16 cellular contexts compared by ENCODE assay signal in genomic region chr6:3323696-3324261, GRCh38.
DNase-seq lines count a peak whose midpoint lies in the region; ATAC-seq and TF ChIP-seq lines count a peak whose summit lies in the region.
"Had no signal": no experiment of that assay in that cellular context is flagged by ENCODE, and none has a peak within 500 bp of the region (broad histone marks: within the 10 kb centered on the region; RNA-seq: fewer than 3 reads in every experiment).

No MANE protein-coding gene starts in this region.

- H3K4me2 ChIP-seq in PC-9, result no peak overlapping the region

- peaks cover 23% of the 10 kb centered on the region for H3K4me1 Mint-ChIP-seq in stimulated activated effector memory CD8-positive, alpha-beta T cell treated with anti-CD3 and anti-CD28 coated beads, Interleukin-12 subunit alpha, Interleukin-12 subunit beta, amount 100 ng/mL, for 72 hours

- no peaks in the 10 kb centered on the region for H4K20me1 ChIP-seq in PC-9 (ENCODE audit: insufficient read depth)

- H3K27ac Mint-ChIP-seq in stimulated activated effector memory CD8-positive, alpha-beta T cell treated with anti-CD3 and anti-CD28 coated beads, Interleukin-12 subunit alpha, Interleukin-12 subunit beta, amount 100 ng/mL, for 72 hours, result peak overlapping the region; percentile 67
- H3K27ac Mint-ChIP-seq: activated CD8-positive, alpha-beta memory T cell treated with anti-CD3 and anti-CD28 coated beads, Interleukin-2, amount 10 ng/mL, durations not matched to agents 7 days and 5 days; CD14-positive monocyte had no signal

- peaks cover under 1% of the 10 kb centered on the region for H3K36me3 Mint-ChIP-seq in stimulated activated effector memory CD8-positive, alpha-beta T cell treated with anti-CD3 and anti-CD28 coated beads, Interleukin-12 subunit alpha, Interleukin-12 subunit beta, amount 100 ng/mL, for 72 hours
- H3K36me3 Mint-ChIP-seq: activated CD8-positive, alpha-beta memory T cell treated with anti-CD3 and anti-CD28 coated beads, Interleukin-2, amount 10 ng/mL, durations not matched to agents 7 days and 5 days; CD14-positive monocyte had no signal

- peaks cover 18% of the 10 kb centered on the region for H3K4me1 ChIP-seq in SJCRH30
- H3K4me1 ChIP-seq in PC-9 (replicated peaks; ENCODE audit: insufficient read depth), result no peaks in the 10 kb centered on the region

- BruUV-seq in PC-9 (replicated peaks; lab: Mats Ljungman, UMichigan), result no TSS peak

- H3K27me3 ChIP-seq in SJCRH30, result no peaks in the 10 kb centered on the region
- no peaks in the 10 kb centered on the region for H3K27me3 ChIP-seq in PC-9 (ENCODE audit: insufficient read depth, low read depth)

- no peak overlapping the region for H2AFZ ChIP-seq in PC-9

- no peaks in the 10 kb centered on the region for H3K9me2 ChIP-seq in PC-9 (ENCODE audit: insufficient read depth)

- no peak overlapping the region for H3K4me3 Mint-ChIP-seq in stimulated activated effector memory CD8-positive, alpha-beta T cell treated with anti-CD3 and anti-CD28 coated beads, Interleukin-12 subunit alpha, Interleukin-12 subunit beta, amount 100 ng/mL, for 72 hours
- H3K4me3 Mint-ChIP-seq: activated CD8-positive, alpha-beta memory T cell treated with anti-CD3 and anti-CD28 coated beads, Interleukin-2, amount 10 ng/mL, durations not matched to agents 7 days and 5 days; CD14-positive monocyte had no signal

- CTCF ChIA-PET in PC-9 (lab: Charles Lee), result no interaction called here

- no peak for TF ChIP-seq CTCF in PC-9 (conservative IDR thresholded peaks at IDR 0.05)

- ATAC-seq in stimulated activated effector memory CD8-positive, alpha-beta T cell treated with anti-CD3 and anti-CD28 coated beads, Interleukin-12 subunit alpha, Interleukin-12 subunit beta, amount 100 ng/mL, for 72 hours, result no peak
- ATAC-seq in GM21390 (IDR thresholded peaks at IDR 0.05; ENCODE audit: unreplicated experiment) (no peak), GM19395 (IDR thresholded peaks at IDR 0.05; ENCODE audit: unreplicated experiment) (no peak), HG03097 (IDR thresholded peaks at IDR 0.05; ENCODE audit: low FRiP score, unreplicated experiment) (no peak)

- no peak for DNase-seq in SJCRH30
- peak; percentile 75 for DNase-seq in dermis blood vessel endothelial cell
- peak; percentile 8 to 77 for DNase-seq in lung microvascular endothelial cell (ENCODE audit: low read depth in 2 of 2)
- no peak for DNase-seq in stimulated activated effector memory CD8-positive, alpha-beta T cell treated with anti-CD3 and anti-CD28 coated beads, Interleukin-12 subunit alpha, Interleukin-12 subunit beta, amount 100 ng/mL, for 72 hours (ENCODE audit: low spot score in 2 of 2)
- no peak for DNase-seq in PC-9
- DNase-seq: activated CD8-positive, alpha-beta memory T cell treated with anti-CD3 and anti-CD28 coated beads, Interleukin-2, amount 10 ng/mL, durations not matched to agents 7 days and 5 days; activated gamma-delta T cell treated with Interleukin-2 at 50 U/mL for 16 hours; NCI-H1092 treated with DMSO at 0.1 percent for 48 hours; occipital lobe; SW 1271 had no signal

- intact Hi-C loops in PC-9 (cut with micrococcal nuclease; ENCODE audit: unreplicated experiment), result no loop called here

- H3K27ac ChIP-seq in SJCRH30, result peak overlapping the region; percentile 84
- no peak overlapping the region for H3K27ac ChIP-seq in PC-9
- H3K27ac ChIP-seq: epithelial cell of prostate had no signal

- no peaks in the 10 kb centered on the region for H3K9me3 Mint-ChIP-seq in stimulated activated effector memory CD8-positive, alpha-beta T cell treated with anti-CD3 and anti-CD28 coated beads, Interleukin-12 subunit alpha, Interleukin-12 subunit beta, amount 100 ng/mL, for 72 hours

- no peaks in the 10 kb centered on the region for H3F3A ChIP-seq in PC-9 (ENCODE audit: insufficient read depth, low read depth)

- H3K9me3 ChIP-seq in SJCRH30 (replicated peaks) (no peaks in the 10 kb centered on the region), PC-9 (ENCODE audit: insufficient read depth, low read depth) (no peaks in the 10 kb centered on the region)

- no peaks in the 10 kb centered on the region for H3K79me2 ChIP-seq in PC-9 (ENCODE audit: low read depth)

- POLR2A ChIA-PET in PC-9 (lab: Charles Lee; ENCODE audit: unreplicated experiment), result no interaction called here

- H3K36me3 ChIP-seq in SJCRH30 (no peaks in the 10 kb centered on the region), PC-9 (ENCODE audit: low read depth) (no peaks in the 10 kb centered on the region)

- H3K4me3 ChIP-seq in SJCRH30 (no peak overlapping the region), PC-9 (no peak overlapping the region)
- H3K4me3 ChIP-seq: lung had no signal

Comparison
In these comparisons a context has a peak if more than half of its experiments do, and no peak if none do; other contexts are left out.
1. DNase-seq: peak in dermis blood vessel endothelial cell (single experiment) and lung microvascular endothelial cell (2 of 2); none in SJCRH30 (0 of 2), stimulated activated effector memory CD8-positive, alpha-beta T cell treated with anti-CD3 and anti-CD28 coated beads, Interleukin-12 subunit alpha, Interleukin-12 subunit beta, amount 100 ng/mL, for 72 hours (0 of 2) and PC-9 (0 of 2).